Comparison of ENCODE assay signal across 32 cellular contexts in the genomic region with DNA sequence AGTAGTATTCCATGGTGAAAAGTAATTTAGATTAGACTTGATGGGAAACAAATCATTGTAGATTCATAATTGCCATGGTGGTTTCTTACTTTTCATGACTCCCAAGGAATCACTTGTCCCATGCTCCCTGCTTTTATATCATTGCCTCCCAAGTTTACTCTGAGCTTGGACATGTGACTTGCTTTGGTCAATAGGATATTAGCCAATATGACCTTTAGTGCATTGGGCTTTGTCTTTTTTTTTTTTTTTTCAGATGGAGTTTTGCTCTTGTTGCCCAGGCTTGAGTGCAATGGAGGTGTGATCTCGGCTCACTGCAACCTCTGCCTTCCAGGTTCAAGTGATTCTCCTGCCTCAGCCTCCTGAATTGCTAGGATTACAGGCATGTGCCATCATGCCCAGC.
"Had no signal": no experiment of that assay in that cellular context is flagged by ENCODE, and none has a peak within 500 bp of the region (broad histone marks: within the 10 kb centered on the region; RNA-seq: fewer than 3 reads in every experiment).

No MANE protein-coding gene starts in this region.

- DNase-seq: activated CD4-positive, alpha-beta T cell treated with anti-CD3 and anti-CD28 coated beads for 36 hours; activated CD4-positive, alpha-beta T cell treated with anti-CD3 and anti-CD28 coated beads, Interleukin-2, amount 10 ng/mL, durations not matched to agents 7 days and 5 days; activated CD4-positive, alpha-beta T cell treated with anti-CD3 and anti-CD28 coated beads, Interleukin-2, amount 50 U/mL, for 48 hours; activated CD8-positive, alpha-beta memory T cell treated with anti-CD3 and anti-CD28 coated beads for 24 hours; activated CD8-positive, alpha-beta memory T cell treated with anti-CD3 and anti-CD28 coated beads, Interleukin-2, amount 10 ng/mL, durations not matched to agents 7 days and 5 days; activated CD8-positive, alpha-beta memory T cell treated with anti-CD3 and anti-CD28 coated beads, Interleukin-2, amount 50 U/mL, for 48 hours; activated effector memory CD4-positive, alpha-beta T cell treated with anti-CD3 and anti-CD28 coated beads, Interleukin-2, amount 50 U/mL, for 16 hours; activated naive CD4-positive, alpha-beta T cell treated with anti-CD3 and anti-CD28 coated beads for 36 hours; activated T-cell treated with anti-CD3 and anti-CD28 coated beads, Interleukin-2, amount 50 U/mL, for 48 hours; amygdala; NCI-H1048; NCI-H1105 treated with DMSO at 0.1 percent for 48 hours; NCI-H1436; NCI-H1694; NCI-H1930; NCI-H2081 treated with DMSO at 0.1 percent for 48 hours; NCI-H226; NCI-H446 treated with DMSO at 0.1 percent for 48 hours; NCI-H524; SHP77; SJCRH30; T1000 had no signal

- H3K27me3 ChIP-seq: ascending aorta, cardiac muscle cell had no signal

- H3K4me3 ChIP-seq: ascending aorta, cardiac muscle cell, K562, SJCRH30, SK-N-MC had no signal

- H3K4me3 Mint-ChIP-seq: activated CD4-positive, alpha-beta T cell treated with anti-CD3 and anti-CD28 coated beads for 36 hours; activated naive CD4-positive, alpha-beta T cell treated with anti-CD3 and anti-CD28 coated beads for 36 hours; activated naive CD8-positive, alpha-beta T cell; WTC11 had no signal

- H3K36me3 Mint-ChIP-seq: activated naive CD8-positive, alpha-beta T cell; WTC11 had no signal

- H3K36me3 ChIP-seq: ascending aorta, cardiac muscle cell, SJCRH30 had no signal

- H3K9me3 Mint-ChIP-seq: activated naive CD4-positive, alpha-beta T cell treated with anti-CD3 and anti-CD28 coated beads for 36 hours; central memory CD8-positive, alpha-beta T cell; T-helper 1 cell treated with Interleukin-12 subunit alpha and Interleukin-12 subunit beta and Interleukin-4 antibody, amounts not matched to agents 30 μg/mL and 1 μg/mL, for 36 hours; WTC11 had no signal

- H3K4me1 Mint-ChIP-seq: WTC11 had no signal

- H3K9me3 ChIP-seq: ascending aorta, SJCRH30 had no signal

- H3K27ac Mint-ChIP-seq: activated naive CD4-positive, alpha-beta T cell treated with anti-CD3 and anti-CD28 coated beads for 36 hours; activated naive CD8-positive, alpha-beta T cell; WTC11 had no signal

- H3K4me1 ChIP-seq: ascending aorta, SJCRH30 had no signal

- ATAC-seq: activated CD4-positive, CD25-positive, alpha-beta regulatory T cell treated with anti-CD3 and anti-CD28 coated beads, Interleukin-2, amount 50 U/mL, for 24 hours; K562; Panc1; WTC11 had no signal

- H3K27me3 Mint-ChIP-seq: activated CD4-positive, alpha-beta T cell treated with anti-CD3 and anti-CD28 coated beads for 36 hours; activated CD4-positive, alpha-beta T cell treated with anti-CD3 and anti-CD28 coated beads, Interleukin-2, amount 10 ng/mL, durations not matched to agents 7 days and 5 days; activated naive CD8-positive, alpha-beta T cell; central memory CD8-positive, alpha-beta T cell had no signal

- H3K27ac ChIP-seq: ascending aorta, cardiac muscle cell, SJCRH30, SK-N-MC had no signal
